In the genomic region with DNA sequence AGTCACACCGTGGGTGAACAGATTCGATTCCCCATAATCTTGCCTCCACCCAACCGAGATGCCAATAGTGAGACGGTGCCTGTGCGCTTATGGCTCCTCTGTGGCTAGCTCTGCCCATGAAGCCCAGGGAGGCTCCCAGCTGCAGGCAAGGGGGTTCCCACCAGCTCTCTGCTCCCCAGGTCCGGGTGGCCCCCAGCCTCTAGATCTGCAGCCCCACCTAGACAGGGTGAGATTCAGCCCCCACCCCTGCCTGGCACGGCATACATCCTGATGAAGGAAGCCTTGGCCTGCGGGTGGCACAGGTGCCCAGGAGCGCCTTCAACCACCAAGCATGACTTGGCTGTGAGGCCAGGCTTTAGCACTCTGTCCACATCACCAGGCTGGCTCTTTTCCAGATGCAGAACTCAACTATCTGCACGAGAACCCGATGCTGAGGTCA, we compare ENCODE assay signal across 1 cellular context.
TF ChIP-seq lines count a peak whose summit lies in the region.

No MANE protein-coding gene starts in this region.

TF ChIP-seq in K562, 482 proteins besides CTCF, POLR2A, EP300 and RAD21:
- peak; percentile 32; the same call in 1 of the 2 replicates for TF ChIP-seq POLR2G (IDR thresholded peaks at IDR 0.05; ENCODE audit: low read depth, low read length)
- no peak for TF ChIP-seq ETV6 (IDR thresholded peaks at IDR 0.05; ENCODE audit: borderline replicate concordance in 1 of 2, low read depth in 2 of 2, low read length in 1 of 2)
- no peak for TF ChIP-seq ETV6 (CRISPR knock-in tag; IDR thresholded peaks at IDR 0.05; ENCODE audit: borderline replicate concordance)
- no peak for TF ChIP-seq SAP30 (IDR thresholded peaks at IDR 0.05; ENCODE audit: borderline replicate concordance, insufficient read depth, low read depth, low read length, poor library complexity, severe bottlenecking)
TF ChIP-seq in K562: peak in this region for 1.
